1 cellular context compared by ENCODE assay signal in the genomic region with DNA sequence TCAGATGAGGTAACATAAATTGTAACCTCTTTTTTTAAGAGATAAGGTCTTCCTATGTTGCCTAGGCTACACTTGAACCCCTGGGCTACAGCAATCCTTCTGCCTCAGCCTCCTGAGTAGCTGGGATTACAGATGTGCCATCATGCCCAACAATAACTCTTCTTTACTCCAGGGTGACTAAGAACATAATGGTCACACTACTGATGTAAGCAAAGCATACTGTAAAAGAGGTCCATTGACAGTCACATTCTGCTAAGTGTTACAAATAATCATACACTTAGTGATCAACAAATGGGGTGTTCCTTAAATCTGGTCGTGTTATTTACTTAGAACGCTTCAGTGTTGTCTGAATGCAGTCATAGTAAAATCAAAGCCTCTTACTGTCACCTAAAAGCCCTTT.
TF ChIP-seq lines count a peak whose summit lies in the region.

No MANE protein-coding gene starts in this region.

TF ChIP-seq in GM12878, 131 proteins besides CTCF, POLR2A, EP300 and RAD21 (continued from another document):
- TF ChIP-seq IRF4 (IDR thresholded peaks at IDR 0.05; ENCODE audit: low read depth, low read length) = no peak
- no peak for TF ChIP-seq NRF1 (conservative IDR thresholded peaks at IDR 0.05; ENCODE audit: low read depth, low read length)
- TF ChIP-seq, protein P1, sequence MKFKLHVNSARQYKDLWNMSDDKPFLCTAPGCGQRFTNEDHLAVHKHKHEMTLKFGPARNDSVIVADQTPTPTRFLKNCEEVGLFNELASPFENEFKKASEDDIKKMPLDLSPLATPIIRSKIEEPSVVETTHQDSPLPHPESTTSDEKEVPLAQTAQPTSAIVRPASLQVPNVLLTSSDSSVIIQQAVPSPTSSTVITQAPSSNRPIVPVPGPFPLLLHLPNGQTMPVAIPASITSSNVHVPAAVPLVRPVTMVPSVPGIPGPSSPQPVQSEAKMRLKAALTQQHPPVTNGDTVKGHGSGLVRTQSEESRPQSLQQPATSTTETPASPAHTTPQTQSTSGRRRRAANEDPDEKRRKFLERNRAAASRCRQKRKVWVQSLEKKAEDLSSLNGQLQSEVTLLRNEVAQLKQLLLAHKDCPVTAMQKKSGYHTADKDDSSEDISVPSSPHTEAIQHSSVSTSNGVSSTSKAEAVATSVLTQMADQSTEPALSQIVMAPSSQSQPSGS (IDR thresholded peaks at IDR 0.05; ENCODE audit: low read length) = no peak
- TF ChIP-seq PML (IDR thresholded peaks at IDR 0.05; ENCODE audit: low read length) = no peak
- no peak for TF ChIP-seq SMAD5 (IDR thresholded peaks at IDR 0.05; ENCODE audit: low read depth)
- TF ChIP-seq, protein P2, sequence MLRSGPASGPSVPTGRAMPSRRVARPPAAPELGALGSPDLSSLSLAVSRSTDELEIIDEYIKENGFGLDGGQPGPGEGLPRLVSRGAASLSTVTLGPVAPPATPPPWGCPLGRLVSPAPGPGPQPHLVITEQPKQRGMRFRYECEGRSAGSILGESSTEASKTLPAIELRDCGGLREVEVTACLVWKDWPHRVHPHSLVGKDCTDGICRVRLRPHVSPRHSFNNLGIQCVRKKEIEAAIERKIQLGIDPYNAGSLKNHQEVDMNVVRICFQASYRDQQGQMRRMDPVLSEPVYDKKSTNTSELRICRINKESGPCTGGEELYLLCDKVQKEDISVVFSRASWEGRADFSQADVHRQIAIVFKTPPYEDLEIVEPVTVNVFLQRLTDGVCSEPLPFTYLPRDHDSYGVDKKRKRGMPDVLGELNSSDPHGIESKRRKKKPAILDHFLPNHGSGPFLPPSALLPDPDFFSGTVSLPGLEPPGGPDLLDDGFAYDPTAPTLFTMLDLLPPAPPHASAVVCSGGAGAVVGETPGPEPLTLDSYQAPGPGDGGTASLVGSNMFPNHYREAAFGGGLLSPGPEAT (IDR thresholded peaks at IDR 0.05; ENCODE audit: low read depth) = no peak
- no peak for TF ChIP-seq SUZ12 (IDR thresholded peaks at IDR 0.05; ENCODE audit: unreplicated experiment)
- TF ChIP-seq, protein P3, sequence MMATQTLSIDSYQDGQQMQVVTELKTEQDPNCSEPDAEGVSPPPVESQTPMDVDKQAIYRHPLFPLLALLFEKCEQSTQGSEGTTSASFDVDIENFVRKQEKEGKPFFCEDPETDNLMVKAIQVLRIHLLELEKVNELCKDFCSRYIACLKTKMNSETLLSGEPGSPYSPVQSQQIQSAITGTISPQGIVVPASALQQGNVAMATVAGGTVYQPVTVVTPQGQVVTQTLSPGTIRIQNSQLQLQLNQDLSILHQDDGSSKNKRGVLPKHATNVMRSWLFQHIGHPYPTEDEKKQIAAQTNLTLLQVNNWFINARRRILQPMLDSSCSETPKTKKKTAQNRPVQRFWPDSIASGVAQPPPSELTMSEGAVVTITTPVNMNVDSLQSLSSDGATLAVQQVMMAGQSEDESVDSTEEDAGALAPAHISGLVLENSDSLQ (IDR thresholded peaks at IDR 0.05) = no peak
- TF ChIP-seq, protein P4, sequence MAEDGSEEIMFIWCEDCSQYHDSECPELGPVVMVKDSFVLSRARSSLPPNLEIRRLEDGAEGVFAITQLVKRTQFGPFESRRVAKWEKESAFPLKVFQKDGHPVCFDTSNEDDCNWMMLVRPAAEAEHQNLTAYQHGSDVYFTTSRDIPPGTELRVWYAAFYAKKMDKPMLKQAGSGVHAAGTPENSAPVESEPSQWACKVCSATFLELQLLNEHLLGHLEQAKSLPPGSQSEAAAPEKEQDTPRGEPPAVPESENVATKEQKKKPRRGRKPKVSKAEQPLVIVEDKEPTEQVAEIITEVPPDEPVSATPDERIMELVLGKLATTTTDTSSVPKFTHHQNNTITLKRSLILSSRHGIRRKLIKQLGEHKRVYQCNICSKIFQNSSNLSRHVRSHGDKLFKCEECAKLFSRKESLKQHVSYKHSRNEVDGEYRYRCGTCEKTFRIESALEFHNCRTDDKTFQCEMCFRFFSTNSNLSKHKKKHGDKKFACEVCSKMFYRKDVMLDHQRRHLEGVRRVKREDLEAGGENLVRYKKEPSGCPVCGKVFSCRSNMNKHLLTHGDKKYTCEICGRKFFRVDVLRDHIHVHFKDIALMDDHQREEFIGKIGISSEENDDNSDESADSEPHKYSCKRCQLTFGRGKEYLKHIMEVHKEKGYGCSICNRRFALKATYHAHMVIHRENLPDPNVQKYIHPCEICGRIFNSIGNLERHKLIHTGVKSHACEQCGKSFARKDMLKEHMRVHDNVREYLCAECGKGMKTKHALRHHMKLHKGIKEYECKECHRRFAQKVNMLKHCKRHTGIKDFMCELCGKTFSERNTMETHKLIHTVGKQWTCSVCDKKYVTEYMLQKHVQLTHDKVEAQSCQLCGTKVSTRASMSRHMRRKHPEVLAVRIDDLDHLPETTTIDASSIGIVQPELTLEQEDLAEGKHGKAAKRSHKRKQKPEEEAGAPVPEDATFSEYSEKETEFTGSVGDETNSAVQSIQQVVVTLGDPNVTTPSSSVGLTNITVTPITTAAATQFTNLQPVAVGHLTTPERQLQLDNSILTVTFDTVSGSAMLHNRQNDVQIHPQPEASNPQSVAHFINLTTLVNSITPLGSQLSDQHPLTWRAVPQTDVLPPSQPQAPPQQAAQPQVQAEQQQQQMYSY (CRISPR knock-in tag; IDR thresholded peaks at IDR 0.05) = no peak
- TF ChIP-seq RBBP5 (conservative IDR thresholded peaks at IDR 0.05) = no peak
- TF ChIP-seq FOS (IDR thresholded peaks at IDR 0.05; ENCODE audit: borderline replicate concordance, extremely low read depth, insufficient read length) = no peak
- TF ChIP-seq ZNF622 (IDR thresholded peaks at IDR 0.05) = no peak
- no peak for TF ChIP-seq MTA3 (IDR thresholded peaks at IDR 0.05; ENCODE audit: borderline replicate concordance, low read length)
- no peak for TF ChIP-seq POU2F2 (IDR thresholded peaks at IDR 0.05; ENCODE audit: borderline replicate concordance, low read depth, low read length)
- no peak for TF ChIP-seq CREM (IDR thresholded peaks at IDR 0.05; ENCODE audit: low read depth)
- TF ChIP-seq, protein P5, sequence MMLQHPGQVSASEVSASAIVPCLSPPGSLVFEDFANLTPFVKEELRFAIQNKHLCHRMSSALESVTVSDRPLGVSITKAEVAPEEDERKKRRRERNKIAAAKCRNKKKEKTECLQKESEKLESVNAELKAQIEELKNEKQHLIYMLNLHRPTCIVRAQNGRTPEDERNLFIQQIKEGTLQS (IDR thresholded peaks at IDR 0.05; ENCODE audit: borderline replicate concordance, extremely low read depth, low read depth, low read length) = no peak
- no peak for TF ChIP-seq RAD51 (IDR thresholded peaks at IDR 0.05)
- no peak for TF ChIP-seq CBX5 (IDR thresholded peaks at IDR 0.05; ENCODE audit: low read depth)
